In the genomic region with DNA sequence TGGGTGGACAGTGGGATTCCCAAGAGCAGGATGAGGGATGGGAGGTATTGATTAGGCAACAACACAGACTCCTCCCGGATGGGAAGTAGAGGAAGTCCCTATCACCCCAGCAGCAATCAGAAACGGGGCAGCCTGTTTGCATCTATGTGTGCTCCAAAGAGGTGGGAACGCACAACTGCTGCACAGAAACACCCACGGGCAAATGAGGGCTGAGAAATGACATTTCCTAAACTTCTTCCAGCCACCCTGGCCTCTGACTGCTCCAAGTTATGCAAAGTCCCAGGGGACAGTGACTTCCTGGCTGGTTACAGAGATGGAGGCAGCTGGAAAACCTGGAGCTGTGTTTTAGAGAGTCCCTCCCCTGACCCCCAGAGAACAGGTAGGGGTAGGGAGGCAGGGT, we compare ENCODE assay signal across 16 cellular contexts. TPM values are rescaled to one million over a fixed set of nuclear protein-coding genes. Genes with fewer than 3 reads are reported as not detected.
"Had no signal": no experiment of that assay in that cellular context is flagged by ENCODE, and none has a peak within 500 bp of the region (broad histone marks: within the 10 kb centered on the region; RNA-seq: fewer than 3 reads in every experiment).

No MANE protein-coding gene starts in this region.

- H3K27me3 ChIP-seq: adrenal gland, body of pancreas, right atrium auricular region had no signal

- H3K36me3 ChIP-seq: adrenal gland, gastroesophageal sphincter, WERI-Rb-1 had no signal

- ATAC-seq: activated CD8-positive, alpha-beta T cell treated with anti-CD3 and anti-CD28 coated beads, Interleukin-2, amount 10 ng/mL, durations not matched to agents 7 days and 5 days; body of pancreas; gastroesophageal sphincter; T-cell had no signal

- DNase-seq: activated CD4-positive, alpha-beta T cell treated with anti-CD3 and anti-CD28 coated beads for 48 hours; activated CD8-positive, alpha-beta memory T cell treated with anti-CD3 and anti-CD28 coated beads, Interleukin-2, amount 50 U/mL, for 48 hours; activated CD8-positive, alpha-beta T cell treated with anti-CD3 and anti-CD28 coated beads, Interleukin-2, amount 10 ng/mL, durations not matched to agents 7 days and 5 days; activated naive CD4-positive, alpha-beta T cell treated with anti-CD3 and anti-CD28 coated beads, Interleukin-2, amount 10 ng/mL, durations not matched to agents 7 days and 5 days; adrenal gland; body of pancreas; effector memory CD4-positive, alpha-beta T cell; stimulated activated CD4-positive, alpha-beta T cell treated with anti-CD3 and anti-CD28 coated beads, Interleukin-1b, Interleukin-23, amount 100 ng/mL, for 48 hours; stimulated activated naive B cell treated with anti-CD40 and anti-IgM and Interleukin-4, amounts not matched to agents 10 μg/mL and 1 μg/mL and 100 μg/mL, for 72 hours; T-cell; trophoblast cell; WERI-Rb-1 had no signal

- H3K4me1 ChIP-seq: adrenal gland, body of pancreas, gastroesophageal sphincter had no signal

- H3K4me3 ChIP-seq: adrenal gland, body of pancreas, gastroesophageal sphincter, right atrium auricular region had no signal

- H3K9me3 ChIP-seq: adrenal gland, body of pancreas, gastroesophageal sphincter, right atrium auricular region had no signal

- H3K27ac ChIP-seq: adrenal gland, body of pancreas, gastroesophageal sphincter, right atrium auricular region, WERI-Rb-1 had no signal

RNA-seq across cellular contexts. Expression of gene HCN4, which starts 42.6 kb away (rescaled TPM):
- total RNA-seq: activated CD8-positive, alpha-beta T cell treated with anti-CD3 and anti-CD28 coated beads, Interleukin-2, amount 10 ng/mL, durations not matched to agents 7 days and 5 days; liver; myocyte; T-cell had no signal
- polyA plus RNA-seq: liver had no signal
